1 cellular context compared by ENCODE assay signal in the genomic region with DNA sequence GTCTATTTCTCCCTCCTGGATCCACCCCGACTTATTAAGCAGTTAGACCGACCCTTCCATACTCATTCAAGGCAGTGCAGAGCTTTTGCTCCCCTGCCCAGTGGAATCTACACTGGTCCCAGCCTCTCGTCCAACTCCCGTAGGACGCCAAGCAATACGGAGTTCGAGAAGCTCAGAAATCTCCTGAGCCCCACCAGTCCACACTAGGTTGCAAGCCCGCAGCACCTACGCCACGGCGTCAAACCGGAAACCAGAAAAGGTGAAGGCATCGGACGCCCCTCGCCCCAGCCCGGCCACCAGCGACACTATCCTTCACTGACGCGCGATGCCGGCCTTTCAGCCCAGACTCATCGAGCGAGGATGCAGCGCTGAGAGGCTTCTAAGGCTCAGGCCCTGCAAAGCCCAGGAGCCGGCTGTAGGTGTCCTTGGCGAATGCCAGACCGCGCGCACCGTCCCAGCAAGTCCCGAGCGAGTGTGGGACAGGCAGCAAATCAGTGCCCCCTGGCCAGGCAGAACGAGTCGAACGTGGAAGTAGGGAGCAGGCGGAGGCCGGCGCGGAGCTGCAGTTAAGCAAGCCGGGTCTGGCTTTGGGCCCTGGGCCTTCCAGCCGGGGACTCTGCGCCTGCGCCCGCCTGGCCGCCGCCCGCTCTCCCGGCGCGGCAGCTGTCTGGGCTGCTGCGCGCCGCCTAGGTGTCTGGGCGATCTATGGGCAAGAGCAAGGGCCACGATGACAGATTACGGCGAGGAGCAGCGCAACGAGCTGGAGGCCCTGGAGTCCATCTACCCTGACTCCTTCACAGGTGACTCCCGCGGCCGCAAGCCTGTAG.
TF ChIP-seq lines count a peak whose summit lies in the region.

A gene with protein sequence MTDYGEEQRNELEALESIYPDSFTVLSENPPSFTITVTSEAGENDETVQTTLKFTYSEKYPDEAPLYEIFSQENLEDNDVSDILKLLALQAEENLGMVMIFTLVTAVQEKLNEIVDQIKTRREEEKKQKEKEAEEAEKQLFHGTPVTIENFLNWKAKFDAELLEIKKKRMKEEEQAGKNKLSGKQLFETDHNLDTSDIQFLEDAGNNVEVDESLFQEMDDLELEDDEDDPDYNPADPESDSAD (plus strand): TSS at position 649 of the 827 bp plus-strand sequence. CDS start 79 bp downstream, at position 728.

TF ChIP-seq in GM12878, 131 proteins besides CTCF, POLR2A, EP300 and RAD21 (continued from another document and continues in another):
- TF ChIP-seq NBN (IDR thresholded peaks at IDR 0.05) = peak; percentile 95; the same call in 1 of the 2 replicates
- no peak for TF ChIP-seq EED (IDR thresholded peaks at IDR 0.05; ENCODE audit: low read depth)
- TF ChIP-seq ESRRA (IDR thresholded peaks at IDR 0.05; ENCODE audit: low read length) = peak; percentile 90
- TF ChIP-seq BRCA1 (IDR thresholded peaks at IDR 0.05; ENCODE audit: low read depth, low read length) = no peak
- TF ChIP-seq STAT1 (conservative IDR thresholded peaks at IDR 0.05) = peak; percentile 97
- no peak for TF ChIP-seq PAX8 (IDR thresholded peaks at IDR 0.05)
- TF ChIP-seq ASH2L (IDR thresholded peaks at IDR 0.05; ENCODE audit: borderline replicate concordance, low read depth) = peak; percentile 64; the same call in 1 of the 2 replicates
- TF ChIP-seq KAT2A (conservative IDR thresholded peaks at IDR 0.05; ENCODE audit: control insufficient read depth, low read depth, low read length) = no peak
- TF ChIP-seq CEBPB (IDR thresholded peaks at IDR 0.05; ENCODE audit: borderline replicate concordance in 1 of 2, low read depth in 2 of 2, low read length in 2 of 2) = no peak
- no peak for TF ChIP-seq BMI1 (IDR thresholded peaks at IDR 0.05; ENCODE audit: borderline replicate concordance)
- TF ChIP-seq, protein P1, sequence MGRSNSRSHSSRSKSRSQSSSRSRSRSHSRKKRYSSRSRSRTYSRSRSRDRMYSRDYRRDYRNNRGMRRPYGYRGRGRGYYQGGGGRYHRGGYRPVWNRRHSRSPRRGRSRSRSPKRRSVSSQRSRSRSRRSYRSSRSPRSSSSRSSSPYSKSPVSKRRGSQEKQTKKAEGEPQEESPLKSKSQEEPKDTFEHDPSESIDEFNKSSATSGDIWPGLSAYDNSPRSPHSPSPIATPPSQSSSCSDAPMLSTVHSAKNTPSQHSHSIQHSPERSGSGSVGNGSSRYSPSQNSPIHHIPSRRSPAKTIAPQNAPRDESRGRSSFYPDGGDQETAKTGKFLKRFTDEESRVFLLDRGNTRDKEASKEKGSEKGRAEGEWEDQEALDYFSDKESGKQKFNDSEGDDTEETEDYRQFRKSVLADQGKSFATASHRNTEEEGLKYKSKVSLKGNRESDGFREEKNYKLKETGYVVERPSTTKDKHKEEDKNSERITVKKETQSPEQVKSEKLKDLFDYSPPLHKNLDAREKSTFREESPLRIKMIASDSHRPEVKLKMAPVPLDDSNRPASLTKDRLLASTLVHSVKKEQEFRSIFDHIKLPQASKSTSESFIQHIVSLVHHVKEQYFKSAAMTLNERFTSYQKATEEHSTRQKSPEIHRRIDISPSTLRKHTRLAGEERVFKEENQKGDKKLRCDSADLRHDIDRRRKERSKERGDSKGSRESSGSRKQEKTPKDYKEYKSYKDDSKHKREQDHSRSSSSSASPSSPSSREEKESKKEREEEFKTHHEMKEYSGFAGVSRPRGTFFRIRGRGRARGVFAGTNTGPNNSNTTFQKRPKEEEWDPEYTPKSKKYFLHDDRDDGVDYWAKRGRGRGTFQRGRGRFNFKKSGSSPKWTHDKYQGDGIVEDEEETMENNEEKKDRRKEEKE (IDR thresholded peaks at IDR 0.05) = no peak
- TF ChIP-seq EZH2 (IDR thresholded peaks at IDR 0.05; ENCODE audit: borderline replicate concordance, control insufficient read depth, low read depth, low read length) = no peak
- peak; percentile 22; the same call in 1 of the 2 replicates for TF ChIP-seq ZNF384 (IDR thresholded peaks at IDR 0.05; ENCODE audit: borderline replicate concordance, low read depth, low read length)
- TF ChIP-seq HDAC2 (IDR thresholded peaks at IDR 0.05) = no peak
- peak; percentile 91 for TF ChIP-seq MXI1 (IDR thresholded peaks at IDR 0.05; ENCODE audit: low read depth, low read length)
- TF ChIP-seq LARP7 (IDR thresholded peaks at IDR 0.05) = peak; percentile 95
- TF ChIP-seq, protein P2, sequence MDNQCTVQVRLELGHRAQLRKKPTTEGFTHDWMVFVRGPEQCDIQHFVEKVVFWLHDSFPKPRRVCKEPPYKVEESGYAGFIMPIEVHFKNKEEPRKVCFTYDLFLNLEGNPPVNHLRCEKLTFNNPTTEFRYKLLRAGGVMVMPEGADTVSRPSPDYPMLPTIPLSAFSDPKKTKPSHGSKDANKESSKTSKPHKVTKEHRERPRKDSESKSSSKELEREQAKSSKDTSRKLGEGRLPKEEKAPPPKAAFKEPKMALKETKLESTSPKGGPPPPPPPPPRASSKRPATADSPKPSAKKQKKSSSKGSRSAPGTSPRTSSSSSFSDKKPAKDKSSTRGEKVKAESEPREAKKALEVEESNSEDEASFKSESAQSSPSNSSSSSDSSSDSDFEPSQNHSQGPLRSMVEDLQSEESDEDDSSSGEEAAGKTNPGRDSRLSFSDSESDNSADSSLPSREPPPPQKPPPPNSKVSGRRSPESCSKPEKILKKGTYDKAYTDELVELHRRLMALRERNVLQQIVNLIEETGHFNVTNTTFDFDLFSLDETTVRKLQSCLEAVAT (IDR thresholded peaks at IDR 0.05) = peak; percentile 100
- no peak; the same call in 1 of the 2 replicates for TF ChIP-seq SREBF1 (IDR thresholded peaks at IDR 0.05; ENCODE audit: low read length)
- TF ChIP-seq ZZZ3 (IDR thresholded peaks at IDR 0.05; ENCODE audit: control insufficient read depth, insufficient read length, low read depth) = no peak
- no peak; the same call in 1 of the 2 replicates for TF ChIP-seq NR2F1 (conservative IDR thresholded peaks at IDR 0.05)
- peak; percentile 73; the same call in 1 of the 2 replicates for TF ChIP-seq POLR2AphosphoS2 (IDR thresholded peaks at IDR 0.05; ENCODE audit: low read depth, low read length)
- TF ChIP-seq WRNIP1 (IDR thresholded peaks at IDR 0.05; ENCODE audit: borderline replicate concordance, low read depth, low read length) = no peak
- TF ChIP-seq, protein P3, sequence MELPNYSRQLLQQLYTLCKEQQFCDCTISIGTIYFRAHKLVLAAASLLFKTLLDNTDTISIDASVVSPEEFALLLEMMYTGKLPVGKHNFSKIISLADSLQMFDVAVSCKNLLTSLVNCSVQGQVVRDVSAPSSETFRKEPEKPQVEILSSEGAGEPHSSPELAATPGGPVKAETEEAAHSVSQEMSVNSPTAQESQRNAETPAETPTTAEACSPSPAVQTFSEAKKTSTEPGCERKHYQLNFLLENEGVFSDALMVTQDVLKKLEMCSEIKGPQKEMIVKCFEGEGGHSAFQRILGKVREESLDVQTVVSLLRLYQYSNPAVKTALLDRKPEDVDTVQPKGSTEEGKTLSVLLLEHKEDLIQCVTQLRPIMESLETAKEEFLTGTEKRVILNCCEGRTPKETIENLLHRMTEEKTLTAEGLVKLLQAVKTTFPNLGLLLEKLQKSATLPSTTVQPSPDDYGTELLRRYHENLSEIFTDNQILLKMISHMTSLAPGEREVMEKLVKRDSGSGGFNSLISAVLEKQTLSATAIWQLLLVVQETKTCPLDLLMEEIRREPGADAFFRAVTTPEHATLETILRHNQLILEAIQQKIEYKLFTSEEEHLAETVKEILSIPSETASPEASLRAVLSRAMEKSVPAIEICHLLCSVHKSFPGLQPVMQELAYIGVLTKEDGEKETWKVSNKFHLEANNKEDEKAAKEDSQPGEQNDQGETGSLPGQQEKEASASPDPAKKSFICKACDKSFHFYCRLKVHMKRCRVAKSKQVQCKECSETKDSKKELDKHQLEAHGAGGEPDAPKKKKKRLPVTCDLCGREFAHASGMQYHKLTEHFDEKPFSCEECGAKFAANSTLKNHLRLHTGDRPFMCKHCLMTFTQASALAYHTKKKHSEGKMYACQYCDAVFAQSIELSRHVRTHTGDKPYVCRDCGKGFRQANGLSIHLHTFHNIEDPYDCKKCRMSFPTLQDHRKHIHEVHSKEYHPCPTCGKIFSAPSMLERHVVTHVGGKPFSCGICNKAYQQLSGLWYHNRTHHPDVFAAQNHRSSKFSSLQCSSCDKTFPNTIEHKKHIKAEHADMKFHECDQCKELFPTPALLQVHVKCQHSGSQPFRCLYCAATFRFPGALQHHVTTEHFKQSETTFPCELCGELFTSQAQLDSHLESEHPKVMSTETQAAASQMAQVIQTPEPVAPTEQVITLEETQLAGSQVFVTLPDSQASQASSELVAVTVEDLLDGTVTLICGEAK (IDR thresholded peaks at IDR 0.05; ENCODE audit: borderline replicate concordance) = peak; percentile 71; the same call in 1 of the 2 replicates
- TF ChIP-seq FOXK2 (IDR thresholded peaks at IDR 0.05) = peak; percentile 92
- TF ChIP-seq ATF7 (IDR thresholded peaks at IDR 0.05; ENCODE audit: low read depth) = peak; percentile 57; the same call in 1 of the 2 replicates
- TF ChIP-seq SREBF2 (IDR thresholded peaks at IDR 0.05; ENCODE audit: low read length) = no peak
- peak; percentile 96 for TF ChIP-seq POLR2AphosphoS5 (IDR thresholded peaks at IDR 0.05; ENCODE audit: low read length)
- peak; percentile 63; the same call in 1 of the 2 replicates for TF ChIP-seq TARDBP (IDR thresholded peaks at IDR 0.05; ENCODE audit: borderline replicate concordance)
- TF ChIP-seq, protein P4, sequence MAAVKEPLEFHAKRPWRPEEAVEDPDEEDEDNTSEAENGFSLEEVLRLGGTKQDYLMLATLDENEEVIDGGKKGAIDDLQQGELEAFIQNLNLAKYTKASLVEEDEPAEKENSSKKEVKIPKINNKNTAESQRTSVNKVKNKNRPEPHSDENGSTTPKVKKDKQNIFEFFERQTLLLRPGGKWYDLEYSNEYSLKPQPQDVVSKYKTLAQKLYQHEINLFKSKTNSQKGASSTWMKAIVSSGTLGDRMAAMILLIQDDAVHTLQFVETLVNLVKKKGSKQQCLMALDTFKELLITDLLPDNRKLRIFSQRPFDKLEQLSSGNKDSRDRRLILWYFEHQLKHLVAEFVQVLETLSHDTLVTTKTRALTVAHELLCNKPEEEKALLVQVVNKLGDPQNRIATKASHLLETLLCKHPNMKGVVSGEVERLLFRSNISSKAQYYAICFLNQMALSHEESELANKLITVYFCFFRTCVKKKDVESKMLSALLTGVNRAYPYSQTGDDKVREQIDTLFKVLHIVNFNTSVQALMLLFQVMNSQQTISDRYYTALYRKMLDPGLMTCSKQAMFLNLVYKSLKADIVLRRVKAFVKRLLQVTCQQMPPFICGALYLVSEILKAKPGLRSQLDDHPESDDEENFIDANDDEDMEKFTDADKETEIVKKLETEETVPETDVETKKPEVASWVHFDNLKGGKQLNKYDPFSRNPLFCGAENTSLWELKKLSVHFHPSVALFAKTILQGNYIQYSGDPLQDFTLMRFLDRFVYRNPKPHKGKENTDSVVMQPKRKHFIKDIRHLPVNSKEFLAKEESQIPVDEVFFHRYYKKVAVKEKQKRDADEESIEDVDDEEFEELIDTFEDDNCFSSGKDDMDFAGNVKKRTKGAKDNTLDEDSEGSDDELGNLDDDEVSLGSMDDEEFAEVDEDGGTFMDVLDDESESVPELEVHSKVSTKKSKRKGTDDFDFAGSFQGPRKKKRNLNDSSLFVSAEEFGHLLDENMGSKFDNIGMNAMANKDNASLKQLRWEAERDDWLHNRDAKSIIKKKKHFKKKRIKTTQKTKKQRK (IDR thresholded peaks at IDR 0.05; ENCODE audit: low read depth, low read length) = peak; percentile 50
- no peak for TF ChIP-seq STAT3 (IDR thresholded peaks at IDR 0.05; ENCODE audit: low read depth, low read length)
- TF ChIP-seq SIN3A (IDR thresholded peaks at IDR 0.05; ENCODE audit: low read depth, low read length) = peak; percentile 95
- TF ChIP-seq SMARCA5 (IDR thresholded peaks at IDR 0.05) = 0 out of 2 replicates have a peak, but pooled peaks have one; percentile 29
- peak; percentile 86 for TF ChIP-seq TAF1 (IDR thresholded peaks at IDR 0.05; ENCODE audit: borderline replicate concordance, low read depth, low read length)
- peak; percentile 99 for TF ChIP-seq MYC (IDR thresholded peaks at IDR 0.05; ENCODE audit: insufficient read depth, insufficient read length, insufficient replicate concordance, low read length, severe bottlenecking)
- TF ChIP-seq FOXM1 (IDR thresholded peaks at IDR 0.05; ENCODE audit: low read depth, low read length) = no peak; the same call in 1 of the 2 replicates
- TF ChIP-seq, protein P5, sequence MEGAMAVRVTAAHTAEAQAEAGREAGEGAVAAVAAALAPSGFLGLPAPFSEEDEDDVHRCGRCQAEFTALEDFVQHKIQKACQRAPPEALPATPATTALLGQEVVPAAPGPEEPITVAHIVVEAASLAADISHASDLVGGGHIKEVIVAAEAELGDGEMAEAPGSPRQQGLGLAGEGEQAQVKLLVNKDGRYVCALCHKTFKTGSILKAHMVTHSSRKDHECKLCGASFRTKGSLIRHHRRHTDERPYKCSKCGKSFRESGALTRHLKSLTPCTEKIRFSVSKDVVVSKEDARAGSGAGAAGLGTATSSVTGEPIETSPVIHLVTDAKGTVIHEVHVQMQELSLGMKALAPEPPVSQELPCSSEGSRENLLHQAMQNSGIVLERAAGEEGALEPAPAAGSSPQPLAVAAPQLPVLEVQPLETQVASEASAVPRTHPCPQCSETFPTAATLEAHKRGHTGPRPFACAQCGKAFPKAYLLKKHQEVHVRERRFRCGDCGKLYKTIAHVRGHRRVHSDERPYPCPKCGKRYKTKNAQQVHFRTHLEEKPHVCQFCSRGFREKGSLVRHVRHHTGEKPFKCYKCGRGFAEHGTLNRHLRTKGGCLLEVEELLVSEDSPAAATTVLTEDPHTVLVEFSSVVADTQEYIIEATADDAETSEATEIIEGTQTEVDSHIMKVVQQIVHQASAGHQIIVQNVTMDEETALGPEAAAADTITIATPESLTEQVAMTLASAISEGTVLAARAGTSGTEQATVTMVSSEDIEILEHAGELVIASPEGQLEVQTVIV (IDR thresholded peaks at IDR 0.05; ENCODE audit: borderline replicate concordance, partially characterized antibody) = peak; percentile 95
- no peak for TF ChIP-seq CHD4 (IDR thresholded peaks at IDR 0.05)
- peak; percentile 56; the same call in 1 of the 2 replicates for TF ChIP-seq HDGF (IDR thresholded peaks at IDR 0.05)
- TF ChIP-seq NFYA (IDR thresholded peaks at IDR 0.05; ENCODE audit: borderline replicate concordance, low read depth, low read length) = peak; percentile 78
- TF ChIP-seq SRF (IDR thresholded peaks at IDR 0.05; ENCODE audit: low read depth in 2 of 2, low read length in 2 of 2) = peak; percentile 90 to 97
- TF ChIP-seq, protein P6, sequence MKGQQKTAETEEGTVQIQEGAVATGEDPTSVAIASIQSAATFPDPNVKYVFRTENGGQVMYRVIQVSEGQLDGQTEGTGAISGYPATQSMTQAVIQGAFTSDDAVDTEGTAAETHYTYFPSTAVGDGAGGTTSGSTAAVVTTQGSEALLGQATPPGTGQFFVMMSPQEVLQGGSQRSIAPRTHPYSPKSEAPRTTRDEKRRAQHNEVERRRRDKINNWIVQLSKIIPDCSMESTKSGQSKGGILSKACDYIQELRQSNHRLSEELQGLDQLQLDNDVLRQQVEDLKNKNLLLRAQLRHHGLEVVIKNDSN (IDR thresholded peaks at IDR 0.05; ENCODE audit: borderline replicate concordance, extremely low read length, insufficient read depth, low read depth, low read length) = no peak
- TF ChIP-seq, protein P7, sequence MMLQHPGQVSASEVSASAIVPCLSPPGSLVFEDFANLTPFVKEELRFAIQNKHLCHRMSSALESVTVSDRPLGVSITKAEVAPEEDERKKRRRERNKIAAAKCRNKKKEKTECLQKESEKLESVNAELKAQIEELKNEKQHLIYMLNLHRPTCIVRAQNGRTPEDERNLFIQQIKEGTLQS (IDR thresholded peaks at IDR 0.05; ENCODE audit: borderline replicate concordance, extremely low read depth, low read depth, low read length) = no peak
